In genomic region chr6:154648776-154649175, GRCh38 we compare ENCODE assay signal across 25 cellular contexts.
"Had no signal": no experiment of that assay in that cellular context is flagged by ENCODE, and none has a peak within 500 bp of the region (broad histone marks: within the 10 kb centered on the region; RNA-seq: fewer than 3 reads in every experiment).

No MANE protein-coding gene starts in this region.

- H3K27ac ChIP-seq: dorsolateral prefrontal cortex, epithelial cell of prostate, esophagus muscularis mucosa, gastroesophageal sphincter, left ventricle myocardium inferior, pancreas, suprapubic skin, upper lobe of right lung had no signal

- H3K4me1 Mint-ChIP-seq: immature natural killer cell had no signal

- ATAC-seq: gastroesophageal sphincter; stimulated activated naive CD8-positive, alpha-beta T cell treated with anti-CD3 and anti-CD28 coated beads, Interleukin-15, Interleukin-2, amounts not matched to agents 100 U/mL and 50 U/mL, for 24 hours had no signal

- H3K9me3 ChIP-seq: esophagus muscularis mucosa, gastroesophageal sphincter, left ventricle myocardium inferior, pancreas, suprapubic skin, tibial nerve, upper lobe of right lung had no signal

- H3K27ac Mint-ChIP-seq: immature natural killer cell, nephron, progenitor cell of endocrine pancreas had no signal

- H3K36me3 ChIP-seq: esophagus muscularis mucosa, gastroesophageal sphincter, left ventricle myocardium inferior, pancreas, suprapubic skin, tibial nerve, upper lobe of right lung had no signal

- H3K27me3 ChIP-seq: esophagus muscularis mucosa, gastroesophageal sphincter, pancreas, suprapubic skin, tibial nerve, upper lobe of right lung had no signal

- H3K4me3 ChIP-seq: dorsolateral prefrontal cortex, esophagus muscularis mucosa, gastroesophageal sphincter, left ventricle myocardium inferior, lung, pancreas, suprapubic skin, tibial nerve, upper lobe of right lung had no signal

- FAIRE-seq: keratinocyte, small intestine had no signal

- H3K36me3 Mint-ChIP-seq: immature natural killer cell, naive B cell had no signal

- H3K4me3 Mint-ChIP-seq: immature natural killer cell, naive B cell, nephron had no signal

- H3K9me3 Mint-ChIP-seq: immature natural killer cell, nephron had no signal

- DNase-seq: cortex of kidney; dorsolateral prefrontal cortex; effector CD8-positive, alpha-beta T cell; glutamatergic neuron; immature natural killer cell; left ventricle myocardium inferior; mesenchymal stem cell; naive B cell; occipital lobe; pancreas; right cardiac atrium; small intestine; stimulated activated CD4-positive, alpha-beta T cell treated with anti-CD3 and anti-CD28 coated beads, Interleukin-12 subunit alpha, Interleukin-12 subunit beta, amount 100 ng/mL, for 4 hours; stimulated activated CD4-positive, alpha-beta T cell treated with anti-CD3 and anti-CD28 coated beads, Interleukin-2, amount 100 ng/mL, for 48 hours; stimulated activated naive CD8-positive, alpha-beta T cell treated with anti-CD3 and anti-CD28 coated beads, Interleukin-15, Interleukin-2, amounts not matched to agents 100 U/mL and 50 U/mL, for 24 hours; upper lobe of right lung had no signal
